ENCODE assay signal across 8 cellular contexts in the genomic region with DNA sequence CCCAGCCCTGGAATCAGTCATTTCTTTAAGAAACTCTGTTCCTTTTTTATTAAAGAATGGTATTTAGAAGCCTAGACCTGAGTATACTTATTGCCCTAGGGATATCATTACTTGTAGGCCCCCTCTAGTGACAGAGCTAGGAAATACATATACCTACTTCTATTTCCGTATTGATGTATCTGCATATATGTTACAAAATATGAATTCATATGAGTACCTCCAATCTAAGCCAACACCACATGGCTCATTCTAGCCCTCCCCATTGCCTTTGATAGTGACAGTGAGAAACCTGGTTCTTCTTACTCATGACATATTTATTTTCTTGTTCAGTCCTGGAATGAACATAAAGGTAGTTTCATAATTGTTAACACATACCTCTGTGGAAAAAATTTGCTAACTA.
A peak's percentile ranks its signal among the peaks of the same experiment; 100 is the strongest.
DNase-seq lines count a peak whose midpoint lies in the region; ATAC-seq and TF ChIP-seq lines count a peak whose summit lies in the region.

No MANE protein-coding gene starts in this region.

- DNase-seq in DMS79 (lab: John Stamatoyannopoulos, UW): peak; percentile 4
- DNase-seq in GM23248: peak; percentile 63
- peak; percentile 16 for DNase-seq in NCI-H460 (ENCODE audit: extremely low read depth, low read depth)
- DNase-seq in amniotic epithelial cell (ENCODE audit: low read depth): peak; percentile 54
- DNase-seq in sciatic nerve (ENCODE audit: low spot score): no peak
- DNase-seq in activated CD8-positive, alpha-beta memory T cell treated with anti-CD3 and anti-CD28 coated beads, Interleukin-2, amount 50 U/mL, for 48 hours: no peak

- WGBS in GM23248 (ENCODE audit: low coverage in 1 of 2, low lambda C conversion rate in 2 of 2, missing lambda C conversion rate in 2 of 2), 2 experiments: 71 to 82% methylated on average over 1 of the region's 1 CpG
- WGBS in liver: 65% methylated on average over 1 of the region's 1 CpG

- H3K9me2 ChIP-seq in GM23248 (ENCODE audit: insufficient read depth): no peaks in the 10 kb centered on the region

- TF ChIP-seq CTCF in liver (IDR thresholded peaks at IDR 0.05; ENCODE audit: low read depth, low read length, missing input control): no peak

- intact Hi-C loops in sciatic nerve (cut with DNase I): no loop called here

- H3F3A ChIP-seq in GM23248 (ENCODE audit: insufficient read depth): peaks cover 2% of the 10 kb centered on the region; the same call in 1 of the 2 replicates

- peaks cover 4% of the 10 kb centered on the region for H3K4me1 ChIP-seq in GM23248 (ENCODE audit: insufficient read depth)
- H3K4me1 ChIP-seq in liver (ENCODE audit: control insufficient read depth in 4 of 4, insufficient read depth in 4 of 4, low read length in 3 of 4): no peaks in the 10 kb centered on the region

- H4K20me1 ChIP-seq in GM23248 (ENCODE audit: insufficient read depth): no peaks in the 10 kb centered on the region

- no peaks in the 10 kb centered on the region for H3K36me3 ChIP-seq in GM23248 (ENCODE audit: low read depth)
- no peaks in the 10 kb centered on the region for H3K36me3 ChIP-seq in liver (ENCODE audit: control insufficient read depth in 4 of 4, insufficient read depth in 3 of 4, low read depth in 1 of 4, low read length in 3 of 4)

- no peak overlapping the region for H3K4me2 ChIP-seq in GM23248 (ENCODE audit: unreplicated experiment)

- in situ Hi-C loops in GM23248 (cut with MboI): loop anchor here (10.0 to 25.0 kb wide), 2 partner anchors 264 to 1086 kb away; no protein-coding TSS in a partner anchor

- peaks cover 21% of the 10 kb centered on the region; the same call in 1 of the 2 replicates for H3K79me2 ChIP-seq in GM23248 (ENCODE audit: insufficient read depth)

- no peak overlapping the region for H3K9ac ChIP-seq in GM23248
- H3K9ac ChIP-seq in liver (ENCODE audit: low read depth in 1 of 2, low read length in 2 of 2): no peak overlapping the region

- H3K27ac ChIP-seq in GM23248 (no peak overlapping the region), liver (ENCODE audit: low read depth in 1 of 2, low read length in 2 of 2) (no peak overlapping the region)

- no peak overlapping the region for H2AFZ ChIP-seq in GM23248

- no peak for ATAC-seq in sciatic nerve
- no peak for ATAC-seq in HG03521 (IDR thresholded peaks at IDR 0.05; ENCODE audit: unreplicated experiment)

- TF ChIP-seq RAD21 in liver (IDR thresholded peaks at IDR 0.05): peak; percentile 60 to 71

- H3K9me3 ChIP-seq in GM23248 (ENCODE audit: low read depth) (no peaks in the 10 kb centered on the region), liver (ENCODE audit: control insufficient read depth in 4 of 4, low read length in 3 of 4) (no peaks in the 10 kb centered on the region)

- H3K4me3 ChIP-seq in GM23248: no peak overlapping the region
- H3K4me3 ChIP-seq in liver (ENCODE audit: low read depth in 1 of 3, low read length in 3 of 3): no peak overlapping the region

- H3K27me3 ChIP-seq in GM23248 (replicated peaks; ENCODE audit: insufficient read depth) (no peaks in the 10 kb centered on the region), liver (ENCODE audit: control insufficient read depth in 4 of 4, insufficient read depth in 4 of 4, low read length in 3 of 4) (no peaks in the 10 kb centered on the region)

TF ChIP-seq in liver, 16 proteins besides CTCF, POLR2A, EP300 and RAD21:
- TF ChIP-seq TAF1 (conservative IDR thresholded peaks at IDR 0.05) (no peak), HNF4A (conservative IDR thresholded peaks at IDR 0.05) (no peak), GABPA (IDR thresholded peaks at IDR 0.05 in 1 of 2, conservative IDR thresholded peaks at IDR 0.05 in 1 of 2) (no peak), RXRA (IDR thresholded peaks at IDR 0.05) (no peak), YY1 (IDR thresholded peaks at IDR 0.05) (no peak), HNF4G (IDR thresholded peaks at IDR 0.05) (no peak), JUND (IDR thresholded peaks at IDR 0.05) (no peak), NR2F2 (IDR thresholded peaks at IDR 0.05) (no peak), EGR1 (IDR thresholded peaks at IDR 0.05; ENCODE audit: low read depth in 2 of 2) (no peak), FOXA1 (IDR thresholded peaks at IDR 0.05) (no peak), FOXA2 (IDR thresholded peaks at IDR 0.05) (no peak), SP1 (IDR thresholded peaks at IDR 0.05) (no peak)
- TF ChIP-seq, protein P1, sequence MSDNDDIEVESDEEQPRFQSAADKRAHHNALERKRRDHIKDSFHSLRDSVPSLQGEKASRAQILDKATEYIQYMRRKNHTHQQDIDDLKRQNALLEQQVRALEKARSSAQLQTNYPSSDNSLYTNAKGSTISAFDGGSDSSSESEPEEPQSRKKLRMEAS (IDR thresholded peaks at IDR 0.05): no peak
- TF ChIP-seq, protein P2, sequence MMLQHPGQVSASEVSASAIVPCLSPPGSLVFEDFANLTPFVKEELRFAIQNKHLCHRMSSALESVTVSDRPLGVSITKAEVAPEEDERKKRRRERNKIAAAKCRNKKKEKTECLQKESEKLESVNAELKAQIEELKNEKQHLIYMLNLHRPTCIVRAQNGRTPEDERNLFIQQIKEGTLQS (IDR thresholded peaks at IDR 0.05): no peak
- TF ChIP-seq, protein P3, sequence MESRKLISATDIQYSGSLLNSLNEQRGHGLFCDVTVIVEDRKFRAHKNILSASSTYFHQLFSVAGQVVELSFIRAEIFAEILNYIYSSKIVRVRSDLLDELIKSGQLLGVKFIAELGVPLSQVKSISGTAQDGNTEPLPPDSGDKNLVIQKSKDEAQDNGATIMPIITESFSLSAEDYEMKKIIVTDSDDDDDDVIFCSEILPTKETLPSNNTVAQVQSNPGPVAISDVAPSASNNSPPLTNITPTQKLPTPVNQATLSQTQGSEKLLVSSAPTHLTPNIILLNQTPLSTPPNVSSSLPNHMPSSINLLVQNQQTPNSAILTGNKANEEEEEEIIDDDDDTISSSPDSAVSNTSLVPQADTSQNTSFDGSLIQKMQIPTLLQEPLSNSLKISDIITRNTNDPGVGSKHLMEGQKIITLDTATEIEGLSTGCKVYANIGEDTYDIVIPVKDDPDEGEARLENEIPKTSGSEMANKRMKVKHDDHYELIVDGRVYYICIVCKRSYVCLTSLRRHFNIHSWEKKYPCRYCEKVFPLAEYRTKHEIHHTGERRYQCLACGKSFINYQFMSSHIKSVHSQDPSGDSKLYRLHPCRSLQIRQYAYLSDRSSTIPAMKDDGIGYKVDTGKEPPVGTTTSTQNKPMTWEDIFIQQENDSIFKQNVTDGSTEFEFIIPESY (IDR thresholded peaks at IDR 0.05): no peak
- TF ChIP-seq, protein P4, sequence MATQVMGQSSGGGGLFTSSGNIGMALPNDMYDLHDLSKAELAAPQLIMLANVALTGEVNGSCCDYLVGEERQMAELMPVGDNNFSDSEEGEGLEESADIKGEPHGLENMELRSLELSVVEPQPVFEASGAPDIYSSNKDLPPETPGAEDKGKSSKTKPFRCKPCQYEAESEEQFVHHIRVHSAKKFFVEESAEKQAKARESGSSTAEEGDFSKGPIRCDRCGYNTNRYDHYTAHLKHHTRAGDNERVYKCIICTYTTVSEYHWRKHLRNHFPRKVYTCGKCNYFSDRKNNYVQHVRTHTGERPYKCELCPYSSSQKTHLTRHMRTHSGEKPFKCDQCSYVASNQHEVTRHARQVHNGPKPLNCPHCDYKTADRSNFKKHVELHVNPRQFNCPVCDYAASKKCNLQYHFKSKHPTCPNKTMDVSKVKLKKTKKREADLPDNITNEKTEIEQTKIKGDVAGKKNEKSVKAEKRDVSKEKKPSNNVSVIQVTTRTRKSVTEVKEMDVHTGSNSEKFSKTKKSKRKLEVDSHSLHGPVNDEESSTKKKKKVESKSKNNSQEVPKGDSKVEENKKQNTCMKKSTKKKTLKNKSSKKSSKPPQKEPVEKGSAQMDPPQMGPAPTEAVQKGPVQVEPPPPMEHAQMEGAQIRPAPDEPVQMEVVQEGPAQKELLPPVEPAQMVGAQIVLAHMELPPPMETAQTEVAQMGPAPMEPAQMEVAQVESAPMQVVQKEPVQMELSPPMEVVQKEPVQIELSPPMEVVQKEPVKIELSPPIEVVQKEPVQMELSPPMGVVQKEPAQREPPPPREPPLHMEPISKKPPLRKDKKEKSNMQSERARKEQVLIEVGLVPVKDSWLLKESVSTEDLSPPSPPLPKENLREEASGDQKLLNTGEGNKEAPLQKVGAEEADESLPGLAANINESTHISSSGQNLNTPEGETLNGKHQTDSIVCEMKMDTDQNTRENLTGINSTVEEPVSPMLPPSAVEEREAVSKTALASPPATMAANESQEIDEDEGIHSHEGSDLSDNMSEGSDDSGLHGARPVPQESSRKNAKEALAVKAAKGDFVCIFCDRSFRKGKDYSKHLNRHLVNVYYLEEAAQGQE (IDR thresholded peaks at IDR 0.05): no peak

Comparison
In these comparisons a context has a peak if more than half of its experiments do, and no peak if none do; other contexts are left out.
1. DNase-seq: peak in DMS79 (single experiment), GM23248 (single experiment), NCI-H460 (single experiment) and amniotic epithelial cell (single experiment); none in sciatic nerve (single experiment) and activated CD8-positive, alpha-beta memory T cell treated with anti-CD3 and anti-CD28 coated beads, Interleukin-2, amount 50 U/mL, for 48 hours (single experiment).